In genomic region chrX:74445099-74445498, GRCh38 we compare ENCODE assay signal across 26 cellular contexts. TPM values are rescaled to one million over a fixed set of nuclear protein-coding genes. Genes with fewer than 3 reads are reported as not detected.
"Had no signal": no experiment of that assay in that cellular context is flagged by ENCODE, and none has a peak within 500 bp of the region (broad histone marks: within the 10 kb centered on the region; RNA-seq: fewer than 3 reads in every experiment).

No MANE protein-coding gene starts in this region.

- H3K36me3 ChIP-seq: colonic mucosa, esophagus muscularis mucosa, gastroesophageal sphincter, heart right ventricle, left lung, lower lobe of right lung had no signal

- H3K36me3 Mint-ChIP-seq: natural killer cell had no signal

- FAIRE-seq: endometrium, endothelial cell of umbilical vein, frontal cortex, islet of Langerhans, keratinocyte had no signal

- H3K4me3 Mint-ChIP-seq: dendritic cell treated with granulocyte-macrophage colony-stimulating factor and Interleukin-4, amounts not matched to agents 40 ng/mL and 50 ng/mL, for 4 days; effector memory CD8-positive, alpha-beta T cell; endodermal cell; naive thymus-derived CD4-positive, alpha-beta T cell; natural killer cell had no signal

- H3K4me3 ChIP-seq: colonic mucosa, esophagus muscularis mucosa, gastroesophageal sphincter, heart right ventricle, left lung, lower lobe of right lung had no signal

- H3K9me3 ChIP-seq: colonic mucosa, esophagus muscularis mucosa, gastroesophageal sphincter, heart right ventricle, left lung, lower lobe of right lung had no signal

- DNase-seq: colonic mucosa; cortex of kidney; effector CD8-positive, alpha-beta T cell; effector memory CD8-positive, alpha-beta T cell; endodermal cell; foreskin keratinocyte; head of caudate nucleus; heart right ventricle; hippocampal formation; left cardiac atrium; left lung; left ventricle myocardium superior; lower lobe of right lung; mesenchymal stem cell; midbrain; naive thymus-derived CD4-positive, alpha-beta T cell; natural killer cell had no signal

- H3K4me1 Mint-ChIP-seq: endodermal cell, natural killer cell had no signal

- ATAC-seq: effector memory CD8-positive, alpha-beta T cell; foreskin keratinocyte; gastroesophageal sphincter; heart right ventricle; left cardiac atrium; left lung; left ventricle myocardium superior; lower lobe of right lung; naive thymus-derived CD4-positive, alpha-beta T cell; natural killer cell had no signal

- H3K27me3 Mint-ChIP-seq: dendritic cell treated with granulocyte-macrophage colony-stimulating factor and Interleukin-4, amounts not matched to agents 40 ng/mL and 50 ng/mL, for 4 days had no signal

- H3K27me3 ChIP-seq: colonic mucosa, esophagus muscularis mucosa, foreskin keratinocyte, gastroesophageal sphincter, left lung had no signal

- H3K9me3 Mint-ChIP-seq: dendritic cell treated with granulocyte-macrophage colony-stimulating factor and Interleukin-4, amounts not matched to agents 40 ng/mL and 50 ng/mL, for 4 days; effector memory CD8-positive, alpha-beta T cell; naive thymus-derived CD4-positive, alpha-beta T cell; natural killer cell had no signal

- H3K4me1 ChIP-seq: colonic mucosa, esophagus muscularis mucosa, gastroesophageal sphincter, heart right ventricle, left lung, lower lobe of right lung had no signal

- H3K27ac Mint-ChIP-seq: dendritic cell treated with granulocyte-macrophage colony-stimulating factor and Interleukin-4, amounts not matched to agents 40 ng/mL and 50 ng/mL, for 4 days; effector memory CD8-positive, alpha-beta T cell; endodermal cell; naive thymus-derived CD4-positive, alpha-beta T cell; natural killer cell had no signal

- H3K27ac ChIP-seq: colonic mucosa, esophagus muscularis mucosa, foreskin keratinocyte, gastroesophageal sphincter, heart right ventricle, left lung, lower lobe of right lung had no signal

RNA-seq across cellular contexts. Expression of gene SLC16A2, which starts 23.8 kb away (rescaled TPM):
- total RNA-seq: mononuclear cell, natural killer cell had no signal
